In the genomic region with DNA sequence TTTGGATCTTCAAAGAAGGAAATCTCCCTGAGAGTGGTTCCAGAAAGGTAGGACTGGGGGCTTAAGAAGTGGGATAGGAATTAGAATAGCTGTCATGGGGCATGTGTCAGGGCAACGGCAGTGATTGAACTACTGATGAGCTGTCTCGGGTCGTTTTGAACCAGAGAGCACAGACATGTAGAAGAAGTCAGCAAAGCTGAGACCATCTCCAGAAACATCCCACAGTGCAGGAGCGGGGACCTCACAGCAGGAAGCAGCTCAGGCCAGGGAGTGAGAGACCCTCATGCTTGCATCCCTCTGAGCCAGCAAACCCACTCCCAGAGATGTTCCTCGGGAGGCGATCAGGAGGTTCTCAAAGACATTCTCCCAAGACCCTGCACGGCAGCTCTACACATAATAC, we compare ENCODE assay signal across 22 cellular contexts.
"Had no signal": no experiment of that assay in that cellular context is flagged by ENCODE, and none has a peak within 500 bp of the region (broad histone marks: within the 10 kb centered on the region; RNA-seq: fewer than 3 reads in every experiment).

No MANE protein-coding gene starts in this region.

- H3K27ac Mint-ChIP-seq: dendritic cell treated with granulocyte-macrophage colony-stimulating factor and Interleukin-4, amounts not matched to agents 40 ng/mL and 50 ng/mL, for 4 days; effector memory CD8-positive, alpha-beta T cell; endodermal cell; mesothelial cell of epicardium had no signal

- H3K36me3 Mint-ChIP-seq: mesothelial cell of epicardium had no signal

- H3K4me3 Mint-ChIP-seq: dendritic cell treated with granulocyte-macrophage colony-stimulating factor and Interleukin-4, amounts not matched to agents 40 ng/mL and 50 ng/mL, for 4 days; effector memory CD8-positive, alpha-beta T cell; endodermal cell; mesothelial cell of epicardium had no signal

- DNase-seq: colonic mucosa; cortex of kidney; effector CD8-positive, alpha-beta T cell; effector memory CD8-positive, alpha-beta T cell; endodermal cell; erythroblast; esophagus squamous epithelium; foreskin fibroblast; foreskin melanocyte; gastrocnemius medialis; glutamatergic neuron; head of caudate nucleus; heart right ventricle; hippocampal formation; left cardiac atrium; left lung; left ventricle myocardium superior; lower lobe of right lung; mesenchymal stem cell; mucosa of descending colon had no signal

- H3K9me3 Mint-ChIP-seq: dendritic cell treated with granulocyte-macrophage colony-stimulating factor and Interleukin-4, amounts not matched to agents 40 ng/mL and 50 ng/mL, for 4 days; effector memory CD8-positive, alpha-beta T cell; endodermal cell; mesothelial cell of epicardium had no signal

- H3K4me1 Mint-ChIP-seq: mesothelial cell of epicardium had no signal
